In the genomic region with DNA sequence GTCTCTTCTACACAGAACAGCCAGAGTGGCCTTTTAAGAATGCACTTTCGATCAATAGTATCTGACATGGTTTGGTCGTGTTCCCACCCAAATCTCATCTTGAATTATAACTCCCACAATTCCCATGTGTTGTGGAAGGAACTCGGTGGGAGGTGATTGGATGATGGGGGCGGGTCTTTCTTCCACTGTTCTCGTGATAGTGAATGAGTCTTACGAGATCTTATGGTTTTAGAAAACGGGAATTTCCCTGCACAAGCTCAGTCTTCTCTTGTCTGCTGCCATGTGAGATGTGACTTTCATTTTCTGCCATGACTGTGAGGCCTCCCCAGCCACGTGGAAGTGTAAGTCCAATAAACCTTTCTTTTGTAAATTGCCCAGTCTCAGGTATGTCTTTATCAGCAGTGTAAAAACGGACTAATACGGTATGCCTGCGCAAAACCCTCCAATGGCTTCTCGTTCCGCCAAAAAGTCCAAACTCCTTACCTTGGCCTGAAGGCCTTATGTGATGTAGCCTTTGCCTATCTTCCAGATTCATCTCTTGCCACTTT, we compare ENCODE assay signal across 2 cellular contexts.
TF ChIP-seq lines count a peak whose summit lies in the region.

No MANE protein-coding gene starts in this region.

TF ChIP-seq in GM23338, 12 proteins besides CTCF, POLR2A, EP300 and RAD21 (continues in another document):
- TF ChIP-seq EZH2phosphoT487 (IDR thresholded peaks at IDR 0.05; ENCODE audit: unreplicated experiment) (no peak), ZNF114 (CRISPR knock-in tag; IDR thresholded peaks at IDR 0.05) (no peak), STAT1 (IDR thresholded peaks at IDR 0.05; ENCODE audit: unreplicated experiment) (no peak), POLR2AphosphoS5 (IDR thresholded peaks at IDR 0.05; ENCODE audit: low read depth) (no peak), CREB1 (CRISPR knock-in tag; IDR thresholded peaks at IDR 0.05; ENCODE audit: low read depth) (no peak), NANOG (IDR thresholded peaks at IDR 0.05; ENCODE audit: borderline replicate concordance) (no peak)
- TF ChIP-seq, protein P1, sequence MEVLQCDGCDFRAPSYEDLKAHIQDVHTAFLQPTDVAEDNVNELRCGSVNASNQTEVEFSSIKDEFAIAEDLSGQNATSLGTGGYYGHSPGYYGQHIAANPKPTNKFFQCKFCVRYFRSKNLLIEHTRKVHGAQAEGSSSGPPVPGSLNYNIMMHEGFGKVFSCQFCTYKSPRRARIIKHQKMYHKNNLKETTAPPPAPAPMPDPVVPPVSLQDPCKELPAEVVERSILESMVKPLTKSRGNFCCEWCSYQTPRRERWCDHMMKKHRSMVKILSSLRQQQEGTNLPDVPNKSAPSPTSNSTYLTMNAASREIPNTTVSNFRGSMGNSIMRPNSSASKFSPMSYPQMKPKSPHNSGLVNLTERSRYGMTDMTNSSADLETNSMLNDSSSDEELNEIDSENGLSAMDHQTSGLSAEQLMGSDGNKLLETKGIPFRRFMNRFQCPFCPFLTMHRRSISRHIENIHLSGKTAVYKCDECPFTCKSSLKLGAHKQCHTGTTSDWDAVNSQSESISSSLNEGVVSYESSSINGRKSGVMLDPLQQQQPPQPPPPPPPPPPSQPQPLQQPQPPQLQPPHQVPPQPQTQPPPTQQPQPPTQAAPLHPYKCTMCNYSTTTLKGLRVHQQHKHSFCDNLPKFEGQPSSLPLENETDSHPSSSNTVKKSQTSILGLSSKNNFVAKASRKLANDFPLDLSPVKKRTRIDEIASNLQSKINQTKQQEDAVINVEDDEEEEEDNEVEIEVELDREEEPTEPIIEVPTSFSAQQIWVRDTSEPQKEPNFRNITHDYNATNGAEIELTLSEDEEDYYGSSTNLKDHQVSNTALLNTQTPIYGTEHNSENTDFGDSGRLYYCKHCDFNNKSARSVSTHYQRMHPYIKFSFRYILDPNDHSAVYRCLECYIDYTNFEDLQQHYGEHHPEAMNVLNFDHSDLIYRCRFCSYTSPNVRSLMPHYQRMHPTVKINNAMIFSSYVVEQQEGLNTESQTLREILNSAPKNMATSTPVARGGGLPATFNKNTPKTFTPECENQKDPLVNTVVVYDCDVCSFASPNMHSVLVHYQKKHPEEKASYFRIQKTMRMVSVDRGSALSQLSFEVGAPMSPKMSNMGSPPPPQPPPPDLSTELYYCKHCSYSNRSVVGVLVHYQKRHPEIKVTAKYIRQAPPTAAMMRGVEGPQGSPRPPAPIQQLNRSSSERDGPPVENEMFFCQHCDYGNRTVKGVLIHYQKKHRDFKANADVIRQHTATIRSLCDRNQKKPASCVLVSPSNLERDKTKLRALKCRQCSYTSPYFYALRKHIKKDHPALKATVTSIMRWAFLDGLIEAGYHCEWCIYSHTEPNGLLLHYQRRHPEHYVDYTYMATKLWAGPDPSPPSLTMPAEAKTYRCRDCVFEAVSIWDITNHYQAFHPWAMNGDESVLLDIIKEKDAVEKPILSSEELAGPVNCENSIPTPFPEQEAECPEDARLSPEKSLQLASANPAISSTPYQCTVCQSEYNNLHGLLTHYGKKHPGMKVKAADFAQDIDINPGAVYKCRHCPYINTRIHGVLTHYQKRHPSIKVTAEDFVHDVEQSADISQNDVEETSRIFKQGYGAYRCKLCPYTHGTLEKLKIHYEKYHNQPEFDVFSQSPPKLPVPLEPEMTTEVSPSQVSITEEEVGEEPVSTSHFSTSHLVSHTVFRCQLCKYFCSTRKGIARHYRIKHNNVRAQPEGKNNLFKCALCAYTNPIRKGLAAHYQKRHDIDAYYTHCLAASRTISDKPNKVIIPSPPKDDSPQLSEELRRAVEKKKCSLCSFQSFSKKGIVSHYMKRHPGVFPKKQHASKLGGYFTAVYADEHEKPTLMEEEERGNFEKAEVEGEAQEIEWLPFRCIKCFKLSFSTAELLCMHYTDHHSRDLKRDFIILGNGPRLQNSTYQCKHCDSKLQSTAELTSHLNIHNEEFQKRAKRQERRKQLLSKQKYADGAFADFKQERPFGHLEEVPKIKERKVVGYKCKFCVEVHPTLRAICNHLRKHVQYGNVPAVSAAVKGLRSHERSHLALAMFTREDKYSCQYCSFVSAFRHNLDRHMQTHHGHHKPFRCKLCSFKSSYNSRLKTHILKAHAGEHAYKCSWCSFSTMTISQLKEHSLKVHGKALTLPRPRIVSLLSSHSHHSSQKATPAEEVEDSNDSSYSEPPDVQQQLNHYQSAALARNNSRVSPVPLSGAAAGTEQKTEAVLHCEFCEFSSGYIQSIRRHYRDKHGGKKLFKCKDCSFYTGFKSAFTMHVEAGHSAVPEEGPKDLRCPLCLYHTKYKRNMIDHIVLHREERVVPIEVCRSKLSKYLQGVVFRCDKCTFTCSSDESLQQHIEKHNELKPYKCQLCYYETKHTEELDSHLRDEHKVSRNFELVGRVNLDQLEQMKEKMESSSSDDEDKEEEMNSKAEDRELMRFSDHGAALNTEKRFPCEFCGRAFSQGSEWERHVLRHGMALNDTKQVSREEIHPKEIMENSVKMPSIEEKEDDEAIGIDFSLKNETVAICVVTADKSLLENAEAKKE (CRISPR knock-in tag; IDR thresholded peaks at IDR 0.05), result no peak
- TF ChIP-seq, protein P2, sequence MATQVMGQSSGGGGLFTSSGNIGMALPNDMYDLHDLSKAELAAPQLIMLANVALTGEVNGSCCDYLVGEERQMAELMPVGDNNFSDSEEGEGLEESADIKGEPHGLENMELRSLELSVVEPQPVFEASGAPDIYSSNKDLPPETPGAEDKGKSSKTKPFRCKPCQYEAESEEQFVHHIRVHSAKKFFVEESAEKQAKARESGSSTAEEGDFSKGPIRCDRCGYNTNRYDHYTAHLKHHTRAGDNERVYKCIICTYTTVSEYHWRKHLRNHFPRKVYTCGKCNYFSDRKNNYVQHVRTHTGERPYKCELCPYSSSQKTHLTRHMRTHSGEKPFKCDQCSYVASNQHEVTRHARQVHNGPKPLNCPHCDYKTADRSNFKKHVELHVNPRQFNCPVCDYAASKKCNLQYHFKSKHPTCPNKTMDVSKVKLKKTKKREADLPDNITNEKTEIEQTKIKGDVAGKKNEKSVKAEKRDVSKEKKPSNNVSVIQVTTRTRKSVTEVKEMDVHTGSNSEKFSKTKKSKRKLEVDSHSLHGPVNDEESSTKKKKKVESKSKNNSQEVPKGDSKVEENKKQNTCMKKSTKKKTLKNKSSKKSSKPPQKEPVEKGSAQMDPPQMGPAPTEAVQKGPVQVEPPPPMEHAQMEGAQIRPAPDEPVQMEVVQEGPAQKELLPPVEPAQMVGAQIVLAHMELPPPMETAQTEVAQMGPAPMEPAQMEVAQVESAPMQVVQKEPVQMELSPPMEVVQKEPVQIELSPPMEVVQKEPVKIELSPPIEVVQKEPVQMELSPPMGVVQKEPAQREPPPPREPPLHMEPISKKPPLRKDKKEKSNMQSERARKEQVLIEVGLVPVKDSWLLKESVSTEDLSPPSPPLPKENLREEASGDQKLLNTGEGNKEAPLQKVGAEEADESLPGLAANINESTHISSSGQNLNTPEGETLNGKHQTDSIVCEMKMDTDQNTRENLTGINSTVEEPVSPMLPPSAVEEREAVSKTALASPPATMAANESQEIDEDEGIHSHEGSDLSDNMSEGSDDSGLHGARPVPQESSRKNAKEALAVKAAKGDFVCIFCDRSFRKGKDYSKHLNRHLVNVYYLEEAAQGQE (IDR thresholded peaks at IDR 0.05; ENCODE audit: unreplicated experiment), result no peak
- TF ChIP-seq, protein P3, sequence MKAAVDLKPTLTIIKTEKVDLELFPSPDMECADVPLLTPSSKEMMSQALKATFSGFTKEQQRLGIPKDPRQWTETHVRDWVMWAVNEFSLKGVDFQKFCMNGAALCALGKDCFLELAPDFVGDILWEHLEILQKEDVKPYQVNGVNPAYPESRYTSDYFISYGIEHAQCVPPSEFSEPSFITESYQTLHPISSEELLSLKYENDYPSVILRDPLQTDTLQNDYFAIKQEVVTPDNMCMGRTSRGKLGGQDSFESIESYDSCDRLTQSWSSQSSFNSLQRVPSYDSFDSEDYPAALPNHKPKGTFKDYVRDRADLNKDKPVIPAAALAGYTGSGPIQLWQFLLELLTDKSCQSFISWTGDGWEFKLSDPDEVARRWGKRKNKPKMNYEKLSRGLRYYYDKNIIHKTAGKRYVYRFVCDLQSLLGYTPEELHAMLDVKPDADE (IDR thresholded peaks at IDR 0.05), result no peak

TF ChIP-seq in H1, 55 proteins besides CTCF, POLR2A, EP300 and RAD21:
- TF ChIP-seq GTF2F1 (IDR thresholded peaks at IDR 0.05; ENCODE audit: borderline replicate concordance, low read depth, low read length) (no peak), FOSL1 (IDR thresholded peaks at IDR 0.05; ENCODE audit: insufficient read depth, low read depth, low read length) (no peak)
- TF ChIP-seq, protein P4, sequence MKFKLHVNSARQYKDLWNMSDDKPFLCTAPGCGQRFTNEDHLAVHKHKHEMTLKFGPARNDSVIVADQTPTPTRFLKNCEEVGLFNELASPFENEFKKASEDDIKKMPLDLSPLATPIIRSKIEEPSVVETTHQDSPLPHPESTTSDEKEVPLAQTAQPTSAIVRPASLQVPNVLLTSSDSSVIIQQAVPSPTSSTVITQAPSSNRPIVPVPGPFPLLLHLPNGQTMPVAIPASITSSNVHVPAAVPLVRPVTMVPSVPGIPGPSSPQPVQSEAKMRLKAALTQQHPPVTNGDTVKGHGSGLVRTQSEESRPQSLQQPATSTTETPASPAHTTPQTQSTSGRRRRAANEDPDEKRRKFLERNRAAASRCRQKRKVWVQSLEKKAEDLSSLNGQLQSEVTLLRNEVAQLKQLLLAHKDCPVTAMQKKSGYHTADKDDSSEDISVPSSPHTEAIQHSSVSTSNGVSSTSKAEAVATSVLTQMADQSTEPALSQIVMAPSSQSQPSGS (IDR thresholded peaks at IDR 0.05; ENCODE audit: low read length), result no peak
